ENCODE assay signal across 8 cellular contexts in genomic region chr22:17627961-17628303, GRCh38. TPM values are rescaled to one million over a fixed set of nuclear protein-coding genes. Genes with fewer than 3 reads are reported as not detected.
DNase-seq lines count a peak whose midpoint lies in the region; ATAC-seq and TF ChIP-seq lines count a peak whose summit lies in the region.

No MANE protein-coding gene starts in this region.

- peak overlapping the region; percentile 91 for H3K4me2 ChIP-seq in mesendoderm (ENCODE audit: low read length)

- intact Hi-C loops in Right ventricle myocardium inferior (cut with DNase I): no loop called here
- intact Hi-C loops in breast epithelium (cut with DNase I; ENCODE audit: low total_unique reads): no loop called here

- ATAC-seq in Right ventricle myocardium inferior (no peak), HG03378 (IDR thresholded peaks at IDR 0.05; ENCODE audit: unreplicated experiment) (no peak)

- no peak overlapping the region for H4K8ac ChIP-seq in mesendoderm (ENCODE audit: low read depth, low read length)

- no peaks in the 10 kb centered on the region for H3K36me3 ChIP-seq in right atrium auricular region
- H3K36me3 ChIP-seq in breast epithelium: no peaks in the 10 kb centered on the region
- no peaks in the 10 kb centered on the region for H3K36me3 ChIP-seq in mesendoderm (ENCODE audit: control insufficient read depth, insufficient read depth, low read length)

- H3K56ac ChIP-seq in mesendoderm (ENCODE audit: low read length): peak overlapping the region; percentile 99

- H3K9ac ChIP-seq in mesendoderm (ENCODE audit: low read length): peak overlapping the region; percentile 98

- H4K5ac ChIP-seq in mesendoderm (ENCODE audit: low read length): no peak overlapping the region

- no peak overlapping the region for H3K18ac ChIP-seq in mesendoderm (ENCODE audit: low read length)

- no peak overlapping the region for H2AK5ac ChIP-seq in mesendoderm (ENCODE audit: low read length)

- peak overlapping the region; percentile 86 to 95 for H3K4me3 ChIP-seq in right atrium auricular region
- H3K4me3 ChIP-seq in breast epithelium: peak overlapping the region; percentile 88 to 100 (median 95)
- H3K4me3 ChIP-seq in mesendoderm (ENCODE audit: low read length): peak overlapping the region; percentile 98

- H3K27me3 ChIP-seq in right atrium auricular region: no peaks in the 10 kb centered on the region
- H3K27me3 ChIP-seq in breast epithelium: no peaks in the 10 kb centered on the region
- no peaks in the 10 kb centered on the region for H3K27me3 ChIP-seq in mesendoderm (ENCODE audit: insufficient read depth, low read length, poor library complexity)

- peaks cover 16% of the 10 kb centered on the region for H3K79me2 ChIP-seq in mesendoderm (ENCODE audit: control insufficient read depth, insufficient read depth, low read length)

- H2BK5ac ChIP-seq in mesendoderm (ENCODE audit: low read length): no peak overlapping the region

- peaks cover 8% of the 10 kb centered on the region for H3K79me1 ChIP-seq in mesendoderm (ENCODE audit: low read length)

- H3K23ac ChIP-seq in mesendoderm (ENCODE audit: low read length): no peak overlapping the region

- no peak overlapping the region for H2BK15ac ChIP-seq in mesendoderm (replicated peaks; ENCODE audit: low read depth)

- no peak overlapping the region for H3K4ac ChIP-seq in mesendoderm (ENCODE audit: low read depth, low read length)

- no peak for TF ChIP-seq POLR2A in breast epithelium (IDR thresholded peaks at IDR 0.05)

- DNase-seq in right atrium auricular region (ENCODE audit: low spot score) (no peak), Right ventricle myocardium inferior (ENCODE audit: missing footprints) (no peak), breast epithelium (ENCODE audit: low spot score in 2 of 2) (peak in 1 of 2 donors; percentile 20), mesendoderm (peak; percentile 6), HT-29 (ENCODE audit: low spot score) (no peak), ecto neural progenitor cell (ENCODE audit: low spot score) (no peak), AG08395 (ENCODE audit: low spot score) (no peak)

- WGBS in mesendoderm (ENCODE audit: extremely low coverage, insufficient coverage, low lambda C conversion rate): no CpG with 5 or more reads among the region's 20 CpGs

- peak overlapping the region; percentile 92 to 95 for H3K27ac ChIP-seq in right atrium auricular region
- peak overlapping the region; percentile 92 to 95 for H3K27ac ChIP-seq in breast epithelium
- peak overlapping the region; percentile 39 for H3K27ac ChIP-seq in mesendoderm (ENCODE audit: low read depth, low read length)

- H3K4me1 ChIP-seq in right atrium auricular region (peaks cover 0 to 21% of the 10 kb centered on the region in 2 donors), breast epithelium (peaks cover 0 to 12% of the 10 kb centered on the region in 2 donors), mesendoderm (ENCODE audit: control insufficient read depth, low read depth, low read length) (no peaks in the 10 kb centered on the region)

- TF ChIP-seq CTCF in right atrium auricular region (IDR thresholded peaks at IDR 0.05) (no peak), breast epithelium (IDR thresholded peaks at IDR 0.05) (no peak)

- no peak overlapping the region for H2BK120ac ChIP-seq in mesendoderm (ENCODE audit: low read depth, low read length)

- H3K9me3 ChIP-seq in right atrium auricular region: no peaks in the 10 kb centered on the region
- no peaks in the 10 kb centered on the region for H3K9me3 ChIP-seq in breast epithelium

RNA-seq across cellular contexts. Expression of gene ATP6V1E1, which starts 0.6 kb away (rescaled TPM):
- total RNA-seq in right atrium auricular region: 100 to 1,000 TPM; 202 to 213 TPM
- 200 TPM for total RNA-seq in Right ventricle myocardium inferior
- 100 to 1,000 TPM; 111 to 163 (median 117) TPM for total RNA-seq in breast epithelium
- 99.2 TPM for polyA plus RNA-seq in mesendoderm (2013, experiment 1 of 2)
- 97.1 TPM for polyA plus RNA-seq in mesendoderm (2013, experiment 2 of 2)
- total RNA-seq in HT-29 (2014; rRNA removed; shearing (Covaris generic)): 40.2 and 63.3 TPM in 2 replicates

RNA-seq across cellular contexts. Expression of gene BCL2L13, which starts 10.6 kb away (rescaled TPM):
- 10 to 100 TPM; 56.5 to 64.1 TPM for total RNA-seq in right atrium auricular region
- total RNA-seq in Right ventricle myocardium inferior: 95.9 TPM
- 100 to 1,000 TPM in 1 of 3 donors, 10 to 100 TPM in 2; 46.9 to 140 (median 61.6) TPM for total RNA-seq in breast epithelium
- polyA plus RNA-seq in mesendoderm (2013, experiment 1 of 2): 21.5 TPM
- polyA plus RNA-seq in mesendoderm (2013, experiment 2 of 2): 21.3 TPM
- total RNA-seq in HT-29 (2014; rRNA removed; shearing (Covaris generic)): 23.7 and 24.5 TPM in 2 replicates

Comparison
In these comparisons a context has a peak if more than half of its experiments do, and no peak if none do; other contexts are left out.
1. H3K27ac ChIP-seq: peak in every context shown above with its lines; median percentile 94 in right atrium auricular region; 94 in breast epithelium; 39 in mesendoderm.